Comparison of ENCODE assay signal across 1 cellular context in genomic region chr14:87133073-87133815, GRCh38.
TF ChIP-seq lines count a peak whose summit lies in the region.

No MANE protein-coding gene starts in this region.

TF ChIP-seq in GM23338, 12 proteins besides CTCF, POLR2A, EP300 and RAD21:
- TF ChIP-seq ZNF462 (CRISPR knock-in tag; IDR thresholded peaks at IDR 0.05), result no peak
- no peak for TF ChIP-seq JUNB (IDR thresholded peaks at IDR 0.05; ENCODE audit: unreplicated experiment)
